Comparison of ENCODE assay signal across 12 cellular contexts in genomic region chr11:70048279-70049024, GRCh38. TPM values are rescaled to one million over a fixed set of nuclear protein-coding genes. Genes with fewer than 3 reads are reported as not detected.
DNase-seq lines count a peak whose midpoint lies in the region; ATAC-seq, FAIRE-seq and TF ChIP-seq lines count a peak whose summit lies in the region.
"Had no signal": no experiment of that assay in that cellular context is flagged by ENCODE, and none has a peak within 500 bp of the region (broad histone marks: within the 10 kb centered on the region; RNA-seq: fewer than 3 reads in every experiment).

No MANE protein-coding gene starts in this region.

- H2BK12ac ChIP-seq in H9 (ENCODE audit: insufficient read length, low read depth, low read length), result no peak overlapping the region

- intact Hi-C loops in kidney (cut with DNase I), result no loop called here
- intact Hi-C loops in lower lobe of right lung (cut with DNase I), result no loop called here

- H3K27ac Mint-ChIP-seq in H9, result no peak overlapping the region
- H3K27ac Mint-ChIP-seq in activated T-helper 17 cell treated with anti-CD3 and anti-CD28 coated beads, Interleukin-2, amount 50 U/mL, for 72 hours, result no peak overlapping the region
- H3K27ac Mint-ChIP-seq: activated naive CD8-positive, alpha-beta T cell treated with anti-CD3 and anti-CD28 coated beads, Interleukin-2, amount 10 ng/mL, durations not matched to agents 7 days and 5 days had no signal

- H3K23ac ChIP-seq in H9 (ENCODE audit: insufficient read length, low read depth, low read length), result no peak overlapping the region

- H3K36me3 ChIP-seq in kidney (ENCODE audit: control insufficient read depth in 1 of 2, insufficient read depth in 2 of 2, low read length in 2 of 2), result no peaks in the 10 kb centered on the region
- no peaks in the 10 kb centered on the region for H3K36me3 ChIP-seq in lower lobe of right lung
- H3K36me3 ChIP-seq: gastrocnemius medialis had no signal

- in situ Hi-C loops in astrocyte of the spinal cord (cut with HindIII; ENCODE audit: low sequenced_read_pairs), result no loop called here

- no peak overlapping the region for H3K4ac ChIP-seq in H9 (ENCODE audit: low read depth, low read length)

- H3K4me1 Mint-ChIP-seq in H9, result peaks cover 0 to 10% of the 10 kb centered on the region in 2 experiments; a peak in 1 of 4 replicates
- H3K4me1 Mint-ChIP-seq in activated T-helper 17 cell treated with anti-CD3 and anti-CD28 coated beads, Interleukin-2, amount 50 U/mL, for 72 hours, result no peaks in the 10 kb centered on the region

- H3K4me3 ChIP-seq in AG04450 (ENCODE audit: low read depth, low read length) (no peak overlapping the region), astrocyte of the spinal cord (ENCODE audit: low read depth, low read length) (no peak overlapping the region), kidney (ENCODE audit: low read length in 2 of 2) (no peak overlapping the region), lower lobe of right lung (no peak overlapping the region)
- H3K4me3 ChIP-seq: gastrocnemius medialis had no signal

- no peak for ATAC-seq in activated T-helper 17 cell treated with anti-CD3 and anti-CD28 coated beads, Interleukin-2, amount 50 U/mL, for 72 hours (replicated peaks)
- ATAC-seq in lower lobe of right lung, result no peak
- no peak for ATAC-seq in GM21786 (IDR thresholded peaks at IDR 0.05; ENCODE audit: unreplicated experiment)
- ATAC-seq: gastrocnemius medialis had no signal

- CTCF ChIA-PET in AG04450 (lab: Charles Lee), result interaction anchor here (0.5 to 0.9 kb wide), 3 partner anchors 12 to 328 kb away, joined by 3 to 6 read pairs (median 5); no protein-coding TSS in a partner anchor

- POLR2A ChIA-PET in AG04450 (lab: Yijun Ruan, JAX), result no interaction called here

- H3K14ac ChIP-seq in H9 (ENCODE audit: insufficient read depth, low read length), result no peak overlapping the region

- H3K9ac ChIP-seq in H9 (ENCODE audit: extremely low read depth, insufficient read length, low read length), result no peak overlapping the region
- H3K9ac ChIP-seq in kidney (ENCODE audit: low read length in 2 of 2), result no peak overlapping the region

- H3K79me1 ChIP-seq in H9 (ENCODE audit: insufficient read depth, low read depth, low read length, poor library complexity, severe bottlenecking), result no peaks in the 10 kb centered on the region

- H3K27me3 ChIP-seq in AG04450 (ENCODE audit: control insufficient read depth, insufficient read depth, low read length) (peaks cover 17% of the 10 kb centered on the region), H9 (ENCODE audit: insufficient read depth, low read length) (no peaks in the 10 kb centered on the region), lower lobe of right lung (ENCODE audit: low read depth) (peaks cover 3% of the 10 kb centered on the region)

- no peak overlapping the region for H2BK5ac ChIP-seq in H9 (ENCODE audit: insufficient read length, low read length)

- H3K36me3 Mint-ChIP-seq in H9 (ENCODE audit: insufficient read depth in 1 of 3, low read depth in 3 of 3), result 0 out of 7 replicates have a peak, but pooled peaks cover 0 to 3% (median 0%) of the 10 kb centered on the region in 3 experiments
- H3K36me3 Mint-ChIP-seq in activated T-helper 17 cell treated with anti-CD3 and anti-CD28 coated beads, Interleukin-2, amount 50 U/mL, for 72 hours (ENCODE audit: low read depth), result no peaks in the 10 kb centered on the region
- H3K36me3 Mint-ChIP-seq: activated naive CD8-positive, alpha-beta T cell treated with anti-CD3 and anti-CD28 coated beads, Interleukin-2, amount 10 ng/mL, durations not matched to agents 7 days and 5 days had no signal

- DNase-seq in AG04450 (ENCODE audit: low read depth, low spot score) (no peak), H9 (peak; percentile 56), astrocyte of the spinal cord (ENCODE audit: low read depth, low spot score) (no peak), kidney (no peak), NCI-H1048 (lab: John Stamatoyannopoulos, UW) (no peak), lower lobe of right lung (no peak)
- DNase-seq: activated naive CD8-positive, alpha-beta T cell treated with anti-CD3 and anti-CD28 coated beads, Interleukin-2, amount 10 ng/mL, durations not matched to agents 7 days and 5 days; gastrocnemius medialis; NCI-H2081 had no signal

- WGBS in H9 (ENCODE audit: extremely low coverage, insufficient read length, low lambda C conversion rate), result no CpG with 5 or more reads among the region's 12 CpGs

- no peak overlapping the region for H4K91ac ChIP-seq in H9 (ENCODE audit: insufficient read length, low read depth, low read length)

- H2AFZ ChIP-seq in H9 (ENCODE audit: low read length), result no peak overlapping the region

- no peak overlapping the region for H4K5ac ChIP-seq in H9 (ENCODE audit: insufficient read length, low read depth, low read length)

- no peak overlapping the region for H3K4me2 ChIP-seq in H9 (ENCODE audit: insufficient read depth, insufficient read length, low read length)

- peak; percentile 31 for TF ChIP-seq CTCF in AG04450 (IDR thresholded peaks at IDR 0.05; ENCODE audit: low read depth, low read length)
- TF ChIP-seq CTCF in H9 (conservative IDR thresholded peaks at IDR 0.05), result peak; percentile 59
- TF ChIP-seq CTCF in astrocyte of the spinal cord (IDR thresholded peaks at IDR 0.05; ENCODE audit: low read depth, low read length), result peak; percentile 39
- TF ChIP-seq CTCF in kidney (IDR thresholded peaks at IDR 0.05; ENCODE audit: borderline replicate concordance, extremely low read depth, insufficient read depth), result peak; percentile 10
- no peak for TF ChIP-seq CTCF in lower lobe of right lung (IDR thresholded peaks at IDR 0.05)

- H3K4me1 ChIP-seq in H9 (ENCODE audit: insufficient read depth, low read length), result no peaks in the 10 kb centered on the region; the same call in 1 of the 2 replicates
- no peaks in the 10 kb centered on the region for H3K4me1 ChIP-seq in kidney (ENCODE audit: control insufficient read depth in 1 of 2, insufficient read depth in 1 of 2, low read depth in 1 of 2, low read length in 2 of 2)
- no peaks in the 10 kb centered on the region for H3K4me1 ChIP-seq in lower lobe of right lung
- H3K4me1 ChIP-seq: gastrocnemius medialis had no signal

- H2BK120ac ChIP-seq in H9 (ENCODE audit: low read depth, low read length, poor library complexity, severe bottlenecking), result no peak overlapping the region

- no peak overlapping the region for H2BK20ac ChIP-seq in H9 (ENCODE audit: low read depth, low read length, poor library complexity, severe bottlenecking)

- H4K8ac ChIP-seq in H9 (replicated peaks; ENCODE audit: insufficient read length, low read depth, low read length), result no peak overlapping the region

- H3K27me3 Mint-ChIP-seq in H9 (ENCODE audit: low read depth), result peaks cover 38% of the 10 kb centered on the region
- peaks cover 34% of the 10 kb centered on the region for H3K27me3 Mint-ChIP-seq in activated T-helper 17 cell treated with anti-CD3 and anti-CD28 coated beads, Interleukin-2, amount 50 U/mL, for 72 hours

- no peak for FAIRE-seq in kidney (lab: Jason Lieb, UNC)
- FAIRE-seq: TTC549 had no signal

- H3K4me3 Mint-ChIP-seq in H9, result no peak overlapping the region
- H3K4me3 Mint-ChIP-seq in activated T-helper 17 cell treated with anti-CD3 and anti-CD28 coated beads, Interleukin-2, amount 50 U/mL, for 72 hours, result no peak overlapping the region
- H3K4me3 Mint-ChIP-seq: activated naive CD8-positive, alpha-beta T cell treated with anti-CD3 and anti-CD28 coated beads, Interleukin-2, amount 10 ng/mL, durations not matched to agents 7 days and 5 days had no signal

- no peaks in the 10 kb centered on the region for H3K23me2 ChIP-seq in H9 (ENCODE audit: insufficient read length, low read depth, low read length, poor library complexity, severe bottlenecking)

- H3K79me2 ChIP-seq in H9 (ENCODE audit: insufficient read depth, low read length), result no peaks in the 10 kb centered on the region

- no peak overlapping the region for H2BK15ac ChIP-seq in H9 (ENCODE audit: low read depth, low read length)

- H3K9me3 ChIP-seq in AG04450 (ENCODE audit: control insufficient read depth, insufficient read depth, low read length) (no peaks in the 10 kb centered on the region), H9 (ENCODE audit: control insufficient read depth, low read depth, low read length) (no peaks in the 10 kb centered on the region), kidney (ENCODE audit: control insufficient read depth in 1 of 2, low read length in 2 of 2) (no peaks in the 10 kb centered on the region), lower lobe of right lung (peaks cover 3% of the 10 kb centered on the region)

- H3K18ac ChIP-seq in H9 (ENCODE audit: insufficient read length, low read depth, low read length), result no peak overlapping the region

- no peaks in the 10 kb centered on the region for H4K20me1 ChIP-seq in H9 (ENCODE audit: control insufficient read depth, insufficient read depth, insufficient read length)

- no peak overlapping the region for H2AK5ac ChIP-seq in H9 (ENCODE audit: insufficient read length, low read length)

- no peak overlapping the region for H3T11ph ChIP-seq in H9 (ENCODE audit: low read length)

- no peak overlapping the region for H3K27ac ChIP-seq in AG04450 (ENCODE audit: low read depth, low read length)
- H3K27ac ChIP-seq in H9 (ENCODE audit: insufficient read length, low read depth, low read length), result no peak overlapping the region
- H3K27ac ChIP-seq in kidney (ENCODE audit: low read depth in 2 of 2, low read length in 2 of 2), result no peak overlapping the region
- H3K27ac ChIP-seq in lower lobe of right lung, result no peak overlapping the region
- H3K27ac ChIP-seq: gastrocnemius medialis had no signal

- peaks cover 12 to 14% of the 10 kb centered on the region in 2 experiments; a peak in 4 of 5 replicates for H3K9me3 Mint-ChIP-seq in H9
- H3K9me3 Mint-ChIP-seq in activated T-helper 17 cell treated with anti-CD3 and anti-CD28 coated beads, Interleukin-2, amount 50 U/mL, for 72 hours, result peaks cover 5% of the 10 kb centered on the region

- no peak overlapping the region for H3K56ac ChIP-seq in H9 (ENCODE audit: insufficient read length, low read depth, low read length)

RNA-seq across cellular contexts. Expression of gene ANO1, which starts 29.7 kb away (rescaled TPM):
- polyA plus RNA-seq in AG04450 (2011; rRNA removed) (10.3 and 11.3 TPM in 2 replicates), kidney (ENCODE audit: insufficient read depth, low read depth, low replicate concordance) (2.0 TPM)
- polyA minus RNA-seq in AG04450 (2011; rRNA and poly(A)+ RNA removed), result 14.8 and 17.4 TPM in 2 replicates
- total RNA-seq in H9 (2021) (10.9 TPM in 2 replicates), kidney (15.1 TPM), lower lobe of right lung (9.0 TPM)
- total RNA-seq in activated T-helper 17 cell treated with anti-CD3 and anti-CD28 coated beads, Interleukin-2, amount 50 U/mL, for 72 hours, result under 1 TPM; 0.09 to 0.11 TPM
- total RNA-seq: activated naive CD8-positive, alpha-beta T cell treated with anti-CD3 and anti-CD28 coated beads, Interleukin-2, amount 10 ng/mL, durations not matched to agents 7 days and 5 days had no signal
